8 cellular contexts compared by ENCODE assay signal in genomic region chr19:55253842-55254624, GRCh38. TPM values are rescaled to one million over a fixed set of nuclear protein-coding genes. Genes with fewer than 3 reads are reported as not detected.
DNase-seq lines count a peak whose midpoint lies in the region; ATAC-seq and TF ChIP-seq lines count a peak whose summit lies in the region.

No MANE protein-coding gene starts in this region.

- H3K9me3 ChIP-seq in OCI-LY7 (ENCODE audit: low read length): no peaks in the 10 kb centered on the region
- H3K9me3 ChIP-seq in muscle layer of colon (ENCODE audit: low read length): no peaks in the 10 kb centered on the region
- no peaks in the 10 kb centered on the region for H3K9me3 ChIP-seq in SJCRH30 (replicated peaks)

- intact Hi-C loops in OCI-LY7 (cut with micrococcal nuclease; ENCODE audit: unreplicated experiment): loop anchor here (1.0 to 2.0 kb wide), 3 partner anchors 22 to 41 kb away; partner anchors contain the start of gene HSPBP1

- BruUV-seq in OCI-LY7 (replicated peaks; lab: Mats Ljungman, UMichigan): TSS peak; percentile 93

- CTCF ChIA-PET in OCI-LY7 (lab: Charles Lee; ENCODE audit: unreplicated experiment): interaction anchor here (1.8 kb wide), 1 partner anchor 47 kb away, joined by 5 read pairs; no protein-coding TSS in a partner anchor

- peak overlapping the region; percentile 9 for H3K9ac ChIP-seq in muscle layer of colon (ENCODE audit: low read length)

- no peaks in the 10 kb centered on the region for H3K27me3 ChIP-seq in muscle layer of colon (ENCODE audit: control insufficient read depth in 1 of 2, insufficient read depth in 2 of 2, low read length in 2 of 2)
- H3K27me3 ChIP-seq in SJCRH30: no peaks in the 10 kb centered on the region

- H2AFZ ChIP-seq in OCI-LY7 (ENCODE audit: low read length): no peak overlapping the region

- H3K79me2 ChIP-seq in OCI-LY7 (ENCODE audit: insufficient read depth, low read depth, low read length): peaks cover 89% of the 10 kb centered on the region

- peaks cover 20% of the 10 kb centered on the region for H4K20me1 ChIP-seq in OCI-LY7 (ENCODE audit: insufficient read depth, low read length)

- no peaks in the 10 kb centered on the region for H3K9me2 ChIP-seq in OCI-LY7 (ENCODE audit: insufficient read depth, low read length)

- ATAC-seq in HG02840 (IDR thresholded peaks at IDR 0.05; ENCODE audit: low FRiP score, unreplicated experiment): peak; percentile 34
- no peak for ATAC-seq in HG03469 (IDR thresholded peaks at IDR 0.05; ENCODE audit: unreplicated experiment)

- H3K4me1 ChIP-seq in OCI-LY7 (ENCODE audit: insufficient read depth, low read length, poor library complexity, severe bottlenecking): peaks cover 50% of the 10 kb centered on the region
- H3K4me1 ChIP-seq in muscle layer of colon (ENCODE audit: insufficient read depth, low read length): peaks cover 35% of the 10 kb centered on the region
- peaks cover 5% of the 10 kb centered on the region; the same call in 1 of the 2 replicates for H3K4me1 ChIP-seq in SJCRH30

- peak overlapping the region; percentile 78 for H3K4me3 ChIP-seq in OCI-LY7 (ENCODE audit: low read depth, low read length, poor library complexity, severe bottlenecking)
- H3K4me3 ChIP-seq in muscle layer of colon (ENCODE audit: low read depth in 1 of 2, low read length in 2 of 2): no peak overlapping the region
- H3K4me3 ChIP-seq in SJCRH30: no peak overlapping the region

- DNase-seq in GM13977 (ENCODE audit: low spot score): peak; percentile 85
- DNase-seq in OCI-LY7 (ENCODE audit: low spot score): peak; percentile 97
- peak; percentile 65 for DNase-seq in activated gamma-delta T cell treated with Interleukin-2 at 50 U/mL for 16 hours
- DNase-seq in SJCRH30: no peak
- no peak for DNase-seq in NCI-H82 treated with DMSO at 0.1 percent for 48 hours (lab: John Stamatoyannopoulos, UW; ENCODE audit: unreplicated experiment)

- POLR2A ChIA-PET in OCI-LY7 (lab: Charles Lee): interaction anchor here (1.2 to 1.9 kb wide), 2 partner anchors 24 to 48 kb away, joined by 4 to 7 read pairs; no protein-coding TSS in a partner anchor

- peaks cover 79% of the 10 kb centered on the region for H3K36me3 ChIP-seq in OCI-LY7 (ENCODE audit: insufficient read depth, low read length)
- no peaks in the 10 kb centered on the region for H3K36me3 ChIP-seq in muscle layer of colon (ENCODE audit: insufficient read depth, low read length)
- peaks cover 3% of the 10 kb centered on the region; the same call in 1 of the 2 replicates for H3K36me3 ChIP-seq in SJCRH30

- peak overlapping the region; percentile 98 for H3K4me2 ChIP-seq in OCI-LY7 (ENCODE audit: low read length)

- TF ChIP-seq CTCF in GM13977 (IDR thresholded peaks at IDR 0.05; ENCODE audit: extremely low read depth, insufficient read depth, missing control alignments) (no peak), OCI-LY7 (conservative IDR thresholded peaks at IDR 0.05; ENCODE audit: low read length) (no peak)

- in situ Hi-C loops in GM13977 (cut with MboI; ENCODE audit: low pct_unique_long_range_greater_than_20kb, low sequenced_read_pairs, unreplicated experiment): no loop called here

- H3K27ac ChIP-seq in OCI-LY7 (ENCODE audit: low read depth, low read length, poor library complexity, severe bottlenecking) (peak overlapping the region; percentile 97), muscle layer of colon (ENCODE audit: low read depth, low read length) (no peak overlapping the region), SJCRH30 (no peak overlapping the region)

RNA-seq across cellular contexts. Expression of gene PPP6R1, which starts 4.8 kb away (rescaled TPM):
- total RNA-seq in OCI-LY7 (2014; rRNA removed; shearing (Covaris generic)): 82.0 and 89.6 TPM in 2 replicates
- 156 and 161 TPM in 2 replicates for total RNA-seq in OCI-LY7 (2022)
- total RNA-seq in SJCRH30 (2014; rRNA removed; shearing (Covaris generic)): 39.5 and 44.9 TPM in 2 replicates

RNA-seq across cellular contexts. Expression of gene TMEM86B, which starts 25.5 kb away (rescaled TPM):
- total RNA-seq in OCI-LY7 (2014; rRNA removed; shearing (Covaris generic)): 6.7 and 8.1 TPM in 2 replicates
- total RNA-seq in OCI-LY7 (2022): 13.7 and 13.8 TPM in 2 replicates
- 2.3 and 2.5 TPM in 2 replicates for total RNA-seq in SJCRH30 (2014; rRNA removed; shearing (Covaris generic))

RNA-seq across cellular contexts. Expression of gene HSPBP1, which starts 25.9 kb away (rescaled TPM):
- total RNA-seq in OCI-LY7 (2014; rRNA removed; shearing (Covaris generic)): 41.3 and 50.5 TPM in 2 replicates
- total RNA-seq in OCI-LY7 (2022): 31.9 and 38.7 TPM in 2 replicates
- total RNA-seq in SJCRH30 (2014; rRNA removed; shearing (Covaris generic)): 39.3 and 40.8 TPM in 2 replicates

RNA-seq across cellular contexts. Expression of gene BRSK1, which starts 29.8 kb away (rescaled TPM):
- total RNA-seq in OCI-LY7 (2014; rRNA removed; shearing (Covaris generic)): 15.9 and 16.1 TPM in 2 replicates
- total RNA-seq in OCI-LY7 (2022): 23.9 and 25.7 TPM in 2 replicates
- total RNA-seq in SJCRH30 (2014; rRNA removed; shearing (Covaris generic)): 13.2 and 15.8 TPM in 2 replicates

RNA-seq across cellular contexts. Expression of gene PTPRH, which starts 44.7 kb away (rescaled TPM):
- total RNA-seq in OCI-LY7 (2014; rRNA removed; shearing (Covaris generic)): not detected in 2 replicates
- total RNA-seq in OCI-LY7 (2022): not detected in 2 replicates
- total RNA-seq in SJCRH30 (2014; rRNA removed; shearing (Covaris generic)): 0.94 and 1.4 TPM in 2 replicates

Comparison
In these comparisons a context has a peak if more than half of its experiments do, and no peak if none do; other contexts are left out.
1. DNase-seq: peak in GM13977 (single experiment), OCI-LY7 (single experiment) and activated gamma-delta T cell treated with Interleukin-2 at 50 U/mL for 16 hours (single experiment); none in SJCRH30 (0 of 2) and NCI-H82 treated with DMSO at 0.1 percent for 48 hours (single experiment).